Comparison of ENCODE assay signal across 8 cellular contexts in the genomic region with DNA sequence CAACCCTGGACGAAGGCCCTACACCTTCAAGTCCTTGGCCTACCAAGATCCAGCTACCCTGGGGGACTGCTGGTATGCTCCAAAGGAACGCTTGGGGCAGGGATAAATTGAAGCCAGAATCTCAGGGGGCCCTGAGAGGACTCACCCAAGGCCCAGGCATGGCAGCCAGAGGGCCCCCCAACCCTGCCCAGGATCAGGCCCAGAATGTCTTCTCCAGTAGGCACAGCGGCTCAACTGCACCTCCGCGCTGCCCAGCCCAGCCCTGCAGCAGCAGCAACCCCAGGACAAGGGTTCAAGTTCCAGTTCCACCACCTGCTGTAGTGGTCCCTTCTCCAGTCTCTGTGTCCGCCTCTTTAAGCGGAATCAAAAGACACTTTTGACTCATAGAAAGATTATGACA. TPM values are rescaled to one million over a fixed set of nuclear protein-coding genes. Genes with fewer than 3 reads are reported as not detected.
DNase-seq lines count a peak whose midpoint lies in the region; TF ChIP-seq lines count a peak whose summit lies in the region.

No MANE protein-coding gene starts in this region.

- H3K4me3 Mint-ChIP-seq in Calu3 (ENCODE audit: low read depth, unreplicated experiment), result peak overlapping the region; percentile 83

- DNase-seq in Calu3 (no peak), MM.1S (no peak), dorsolateral prefrontal cortex (no peak), neuronal stem cell (ENCODE audit: low spot score) (no peak), mesenteric fat pad (ENCODE audit: low spot score) (no peak), NCI-H2196 (lab: John Stamatoyannopoulos, UW; ENCODE audit: unreplicated experiment) (no peak), NCI-H748 treated with DMSO at 0.1 percent for 48 hours (lab: John Stamatoyannopoulos, UW) (no peak), NCI-H146 (lab: John Stamatoyannopoulos, UW) (no peak)

- no peaks in the 10 kb centered on the region for H3K9me2 ChIP-seq in MM.1S (replicated peaks; ENCODE audit: insufficient read depth, low read length)

- intact Hi-C loops in Calu3 (cut with micrococcal nuclease; ENCODE audit: unreplicated experiment) (no loop called here), dorsolateral prefrontal cortex (cut with DNase I) (loop anchor here (5.0 kb wide), 3 partner anchors 57 to 137 kb away; no protein-coding TSS in a partner anchor)

- H3K9me3 ChIP-seq in MM.1S (replicated peaks; ENCODE audit: insufficient read depth, low read length), result no peaks in the 10 kb centered on the region
- no peaks in the 10 kb centered on the region for H3K9me3 ChIP-seq in neuronal stem cell (replicated peaks in 1 of 2; ENCODE audit: control insufficient read depth in 2 of 2, insufficient read depth in 1 of 2, low read depth in 1 of 2, low read length in 2 of 2)

- no peak overlapping the region for H2BK12ac ChIP-seq in neuronal stem cell (ENCODE audit: low read length)

- H4K20me1 ChIP-seq in MM.1S (ENCODE audit: insufficient read depth, low read length), result peaks cover 6% of the 10 kb centered on the region

- H3K27me3 ChIP-seq in MM.1S (replicated peaks; ENCODE audit: insufficient read depth, low read length) (no peaks in the 10 kb centered on the region), dorsolateral prefrontal cortex (no peaks in the 10 kb centered on the region), neuronal stem cell (ENCODE audit: control insufficient read depth in 3 of 3, insufficient read depth in 3 of 3, low read depth in 1 of 3, low read length in 3 of 3) (no peaks in the 10 kb centered on the region)

- H3K27me3 Mint-ChIP-seq in Calu3 (ENCODE audit: unreplicated experiment), result no peaks in the 10 kb centered on the region

- peaks cover 22% of the 10 kb centered on the region for H3F3A ChIP-seq in MM.1S (ENCODE audit: insufficient read depth, low read length)

- H4K91ac ChIP-seq in neuronal stem cell (ENCODE audit: low read depth, low read length, poor library complexity), result no peak overlapping the region

- H2AK5ac ChIP-seq in neuronal stem cell (ENCODE audit: low read depth, low read length), result peak overlapping the region; percentile 98

- H2BK5ac ChIP-seq in neuronal stem cell (ENCODE audit: low read length), result no peak overlapping the region

- H3K23ac ChIP-seq in neuronal stem cell (ENCODE audit: low read depth, low read length, poor library complexity), result peak overlapping the region; percentile 75

- H3K36me3 Mint-ChIP-seq in Calu3 (ENCODE audit: insufficient read depth, unreplicated experiment), result peaks cover 44% of the 10 kb centered on the region

- no peak overlapping the region for H3K4ac ChIP-seq in neuronal stem cell (ENCODE audit: low read length)

- TF ChIP-seq CTCF in Calu3 (IDR thresholded peaks at IDR 0.05; ENCODE audit: unreplicated experiment), result no peak
- no peak for TF ChIP-seq CTCF in MM.1S (IDR thresholded peaks at IDR 0.05; ENCODE audit: low read length)
- TF ChIP-seq CTCF in dorsolateral prefrontal cortex (IDR thresholded peaks at IDR 0.05 in 54 of 56, conservative IDR thresholded peaks at IDR 0.05 in 2 of 56; ENCODE audit: low read depth in 1 of 56, partially characterized antibody in 56 of 56), result no peak

- peaks cover 9% of the 10 kb centered on the region for H3K4me1 ChIP-seq in MM.1S (ENCODE audit: low read length)
- H3K4me1 ChIP-seq in neuronal stem cell (ENCODE audit: control insufficient read depth in 2 of 2, insufficient read depth in 1 of 2, low read depth in 1 of 2, low read length in 2 of 2), result peaks cover 6 to 8% of the 10 kb centered on the region in 2 donors

- H3K4me2 ChIP-seq in MM.1S (ENCODE audit: low read depth, low read length), result peak overlapping the region; percentile 98
- peak overlapping the region; percentile 100 for H3K4me2 ChIP-seq in neuronal stem cell (ENCODE audit: insufficient read depth, low read length, poor library complexity, severe bottlenecking)

- H3K4me3 ChIP-seq in MM.1S (ENCODE audit: low read length), result peak overlapping the region; percentile 90
- peak overlapping the region in 57 of 59 donors; percentile 58 to 97 (median 88) for H3K4me3 ChIP-seq in dorsolateral prefrontal cortex
- peak overlapping the region in 1 of 2 donors; percentile 89 for H3K4me3 ChIP-seq in neuronal stem cell (ENCODE audit: low read length in 2 of 2)

- peak overlapping the region; percentile 92 for H3K27ac Mint-ChIP-seq in Calu3 (ENCODE audit: unreplicated experiment)

- H3K14ac ChIP-seq in neuronal stem cell (ENCODE audit: low read length), result no peak overlapping the region

- H3K36me3 ChIP-seq in MM.1S (replicated peaks; ENCODE audit: insufficient read depth, low read length) (no peaks in the 10 kb centered on the region), neuronal stem cell (replicated peaks in 1 of 2; ENCODE audit: control insufficient read depth in 2 of 2, insufficient read depth in 2 of 2, low read length in 2 of 2) (peaks cover 2 to 14% of the 10 kb centered on the region in 2 donors)

- H2AFZ ChIP-seq in MM.1S (ENCODE audit: low read length) (no peak overlapping the region), neuronal stem cell (ENCODE audit: low read length) (peak overlapping the region; percentile 87)

- BruUV-seq in Calu3 (replicated peaks; lab: Mats Ljungman, UMichigan), result no TSS peak

- no peaks in the 10 kb centered on the region for H3K9me3 Mint-ChIP-seq in Calu3 (ENCODE audit: low read depth, unreplicated experiment)

- H2BK120ac ChIP-seq in neuronal stem cell (ENCODE audit: low read depth, low read length), result no peak overlapping the region

- WGBS in neuronal stem cell (ENCODE audit: extremely low coverage in 2 of 2, insufficient read length in 2 of 2, insufficient replicate concordance in 1 of 2), 2 donors, result no CpG with 5 or more reads among the region's 7 CpGs

- H3K27ac ChIP-seq in MM.1S (ENCODE audit: low read length), result no peak overlapping the region
- H3K27ac ChIP-seq in dorsolateral prefrontal cortex, result peak overlapping the region in 12 of 59 donors; percentile 84 to 95 (median 93)
- no peak overlapping the region for H3K27ac ChIP-seq in neuronal stem cell (replicated peaks; ENCODE audit: low read length)

- no peak overlapping the region for H2BK15ac ChIP-seq in neuronal stem cell (ENCODE audit: low read length)

- peaks cover 68% of the 10 kb centered on the region for H3K79me2 ChIP-seq in MM.1S (ENCODE audit: low read length)

- H3K18ac ChIP-seq in neuronal stem cell (ENCODE audit: low read length), result peak overlapping the region; percentile 87

- peak overlapping the region; percentile 98; the same call in 1 of the 2 replicates for H3K9ac ChIP-seq in MM.1S (ENCODE audit: low read length)
- peak overlapping the region; percentile 63 for H3K9ac ChIP-seq in neuronal stem cell (ENCODE audit: low read depth, low read length, poor library complexity)

- CTCF ChIA-PET in Calu3 (lab: Charles Lee), result interaction anchor here (1.0 kb wide), 1 partner anchor 288 kb away, joined by 3 read pairs; no protein-coding TSS in a partner anchor

- H3K79me1 ChIP-seq in neuronal stem cell (ENCODE audit: low read depth, low read length), result peaks cover 19% of the 10 kb centered on the region

- H3K4me1 Mint-ChIP-seq in Calu3 (ENCODE audit: low read depth, unreplicated experiment), result no peaks in the 10 kb centered on the region

- H4K8ac ChIP-seq in neuronal stem cell (ENCODE audit: low read depth, low read length), result peak overlapping the region; percentile 82

RNA-seq across cellular contexts. Expression of gene TFAP4, which starts 2.2 kb away (rescaled TPM):
- 31.4 and 31.9 TPM in 2 replicates for total RNA-seq in Calu3 (2022)
- total RNA-seq in dorsolateral prefrontal cortex, result 10 to 100 TPM in 119 of 120 experiments, 1 to 10 TPM in 1; 9.7 to 30.2 (median 16.2) TPM
- 18.5 TPM for polyA plus RNA-seq in neuronal stem cell (2013, experiment 1 of 2)
- polyA plus RNA-seq in neuronal stem cell (2013, experiment 2 of 2), result 20.5 TPM
- total RNA-seq in mesenteric fat pad, result 8.2 TPM

RNA-seq across cellular contexts. Expression of gene SRL, which starts 28.7 kb away (rescaled TPM):
- total RNA-seq in Calu3 (2022) (0.12 TPM in 1 of 2 replicates, not detected in the other), dorsolateral prefrontal cortex (1 to 10 TPM in 71 of 120 experiments, under 1 TPM in 49; 0.42 to 4.2 (median 1.2) TPM), mesenteric fat pad (0.45 TPM)
- 0.04 TPM for polyA plus RNA-seq in neuronal stem cell (2013, experiment 1 of 2)
- polyA plus RNA-seq in neuronal stem cell (2013, experiment 2 of 2), result 0.04 TPM

RNA-seq across cellular contexts. Expression of gene GLIS2, which starts 45.3 kb away (rescaled TPM):
- total RNA-seq in Calu3 (2022) (22.1 and 24.5 TPM in 2 replicates), dorsolateral prefrontal cortex (10 to 100 TPM in 35 of 120 experiments, 1 to 10 TPM in 85; 5.4 to 21.8 (median 8.4) TPM), mesenteric fat pad (14.2 TPM)
- polyA plus RNA-seq in neuronal stem cell (2013, experiment 1 of 2), result 7.6 TPM
- polyA plus RNA-seq in neuronal stem cell (2013, experiment 2 of 2), result 7.9 TPM
